In genomic region chrX:103211012-103211715, GRCh38 we compare ENCODE assay signal across 9 cellular contexts. TPM values are rescaled to one million over a fixed set of nuclear protein-coding genes. Genes with fewer than 3 reads are reported as not detected.
DNase-seq lines count a peak whose midpoint lies in the region; ATAC-seq and TF ChIP-seq lines count a peak whose summit lies in the region.
"Had no signal": no experiment of that assay in that cellular context is flagged by ENCODE, and none has a peak within 500 bp of the region (broad histone marks: within the 10 kb centered on the region; RNA-seq: fewer than 3 reads in every experiment).

No MANE protein-coding gene starts in this region.

- H3K36me3 ChIP-seq in HAP-1 (replicated peaks) (peaks cover 2% of the 10 kb centered on the region; the same call in 1 of the 2 replicates), NT2/D1 (ENCODE audit: insufficient read depth, insufficient read length, low read length) (peaks cover 4% of the 10 kb centered on the region), hepatocyte (replicated peaks; ENCODE audit: insufficient read depth, low read depth) (no peaks in the 10 kb centered on the region)

- no peaks in the 10 kb centered on the region for H4K20me1 ChIP-seq in hepatocyte (ENCODE audit: insufficient read depth, poor library complexity, severe bottlenecking)

- H3K27me3 ChIP-seq in HAP-1 (ENCODE audit: low read depth) = peaks cover 4% of the 10 kb centered on the region; the same call in 1 of the 2 replicates
- no peaks in the 10 kb centered on the region for H3K27me3 ChIP-seq in NT2/D1 (ENCODE audit: insufficient read depth, insufficient read length)
- H3K27me3 ChIP-seq in hepatocyte = no peaks in the 10 kb centered on the region

- no peak overlapping the region for H3K9ac ChIP-seq in NT2/D1 (ENCODE audit: insufficient read length, low read depth)

- peaks cover 9% of the 10 kb centered on the region for H3K4me1 Mint-ChIP-seq in activated naive CD8-positive, alpha-beta T cell treated with anti-CD3 and anti-CD28 coated beads, Interleukin-2, amount 50 U/mL, for 24 hours

- H3K9me2 ChIP-seq in hepatocyte (replicated peaks; ENCODE audit: insufficient read depth) = no peaks in the 10 kb centered on the region

- H3K27ac ChIP-seq in hepatocyte = no peak overlapping the region
- H3K27ac ChIP-seq: skin epidermis had no signal

- H3K4me3 ChIP-seq in HAP-1 (no peak overlapping the region), NT2/D1 (ENCODE audit: insufficient read length, low read depth) (no peak overlapping the region), hepatocyte (no peak overlapping the region)
- H3K4me3 ChIP-seq: skin epidermis had no signal

- TF ChIP-seq CTCF in hepatocyte (IDR thresholded peaks at IDR 0.05; ENCODE audit: poor library complexity) = peak; percentile 55

- H3K4me1 ChIP-seq in HAP-1 = peaks cover 3% of the 10 kb centered on the region
- H3K4me1 ChIP-seq in NT2/D1 (ENCODE audit: insufficient read depth, insufficient read length) = no peaks in the 10 kb centered on the region
- no peaks in the 10 kb centered on the region for H3K4me1 ChIP-seq in hepatocyte (ENCODE audit: insufficient read depth)

- H2AFZ ChIP-seq in hepatocyte = no peak overlapping the region

- H3K4me3 Mint-ChIP-seq in activated naive CD8-positive, alpha-beta T cell treated with anti-CD3 and anti-CD28 coated beads, Interleukin-2, amount 50 U/mL, for 24 hours = no peak overlapping the region

- peaks cover 3% of the 10 kb centered on the region for H3K36me3 Mint-ChIP-seq in activated naive CD8-positive, alpha-beta T cell treated with anti-CD3 and anti-CD28 coated beads, Interleukin-2, amount 50 U/mL, for 24 hours (ENCODE audit: low read depth)

- ATAC-seq in activated naive CD8-positive, alpha-beta T cell treated with anti-CD3 and anti-CD28 coated beads, Interleukin-2, amount 50 U/mL, for 24 hours = no peak
- ATAC-seq in HG02852 (IDR thresholded peaks at IDR 0.05; ENCODE audit: unreplicated experiment) (no peak), GM21576 (IDR thresholded peaks at IDR 0.05; ENCODE audit: unreplicated experiment) (no peak)

- DNase-seq in DMS53 (lab: John Stamatoyannopoulos, UW) (peak; percentile 65), HAP-1 (ENCODE audit: low spot score in 2 of 2) (peak; percentile 60 to 73), NT2/D1 (ENCODE audit: low read depth, low spot score) (peak; percentile 38), hepatocyte (ENCODE audit: low spot score) (peak; percentile 62)
- peak; percentile 29 for DNase-seq in activated naive CD8-positive, alpha-beta T cell treated with anti-CD3 and anti-CD28 coated beads, Interleukin-2, amount 50 U/mL, for 24 hours
- peak in 3 of 4 experiments; percentile 5 to 25 (median 13) for DNase-seq in stimulated activated CD4-positive, alpha-beta T cell treated with anti-CD3 and anti-CD28 coated beads, Interleukin-1b, Interleukin-23, amount 100 ng/mL, for 24 hours (ENCODE audit: low read depth in 4 of 4, low spot score in 1 of 4)

- no peak overlapping the region for H3K4me2 ChIP-seq in hepatocyte

- H3K79me2 ChIP-seq in hepatocyte = no peaks in the 10 kb centered on the region

- WGBS in hepatocyte (ENCODE audit: low lambda C conversion rate, missing lambda C conversion rate) = 39% methylated on average over 7 of the region's 7 CpGs

- H3K9me3 Mint-ChIP-seq in activated naive CD8-positive, alpha-beta T cell treated with anti-CD3 and anti-CD28 coated beads, Interleukin-2, amount 50 U/mL, for 24 hours = no peaks in the 10 kb centered on the region

- H3K27me3 Mint-ChIP-seq in activated naive CD8-positive, alpha-beta T cell treated with anti-CD3 and anti-CD28 coated beads, Interleukin-2, amount 50 U/mL, for 24 hours = no peaks in the 10 kb centered on the region

- no peaks in the 10 kb centered on the region for H3K9me3 ChIP-seq in HAP-1
- H3K9me3 ChIP-seq in NT2/D1 (ENCODE audit: insufficient read depth, low read length) = no peaks in the 10 kb centered on the region
- no peaks in the 10 kb centered on the region for H3K9me3 ChIP-seq in hepatocyte (ENCODE audit: low read depth)

- in situ Hi-C loops in HAP-1 (cut with MboI; ENCODE audit: low sequenced_read_pairs) = loop anchor here (10.0 kb wide), 1 partner anchor 254 kb away; no protein-coding TSS in a partner anchor

- no peak overlapping the region for H3K27ac Mint-ChIP-seq in activated naive CD8-positive, alpha-beta T cell treated with anti-CD3 and anti-CD28 coated beads, Interleukin-2, amount 50 U/mL, for 24 hours

RNA-seq across cellular contexts. Expression of gene BEX4, which starts 3.7 kb away (rescaled TPM):
- total RNA-seq in hepatocyte = 55.6 and 75.6 TPM in 2 replicates
- polyA plus RNA-seq in hepatocyte = 112 and 119 TPM in 2 replicates

RNA-seq across cellular contexts. Expression of gene TCEAL8, which starts 43.8 kb away (rescaled TPM):
- total RNA-seq in hepatocyte = 143 and 153 TPM in 2 replicates
- polyA plus RNA-seq in hepatocyte = 123 and 127 TPM in 2 replicates

Comparison
In these comparisons a context has a peak if more than half of its experiments do, and no peak if none do; other contexts are left out.
1. DNase-seq: peak in every context shown above with its lines; median percentile 66 in HAP-1; 65 in DMS53; 62 in hepatocyte; 38 in NT2/D1; 29 in activated naive CD8-positive, alpha-beta T cell treated with anti-CD3 and anti-CD28 coated beads, Interleukin-2, amount 50 U/mL, for 24 hours; 13 in stimulated activated CD4-positive, alpha-beta T cell treated with anti-CD3 and anti-CD28 coated beads, Interleukin-1b, Interleukin-23, amount 100 ng/mL, for 24 hours.